Comparison of ENCODE assay signal across 30 cellular contexts in genomic region chr1:27784664-27785063, GRCh38.
"Had no signal": no experiment of that assay in that cellular context is flagged by ENCODE, and none has a peak within 500 bp of the region (broad histone marks: within the 10 kb centered on the region; RNA-seq: fewer than 3 reads in every experiment).

No MANE protein-coding gene starts in this region.

- H3K27ac Mint-ChIP-seq: activated naive CD8-positive, alpha-beta T cell; dendritic cell treated with granulocyte-macrophage colony-stimulating factor and Interleukin-4, amounts not matched to agents 40 ng/mL and 50 ng/mL, for 4 days; stimulated activated naive CD8-positive, alpha-beta T cell treated with anti-CD3 and anti-CD28 coated beads, Interleukin-15, Interleukin-2, amounts not matched to agents 100 ng/mL and 50 ng/mL, for 24 hours; T-helper 2 cell treated with Interferon-gamma antibody and Interleukin-4, amounts not matched to agents 5 μg/mL and 100 μg/mL, for 36 hours had no signal

- H3K27me3 ChIP-seq: gastroesophageal sphincter, right atrium auricular region, spleen, tibial artery had no signal

- H3K36me3 ChIP-seq: right atrium auricular region had no signal

- DNase-seq: activated CD4-positive, alpha-beta T cell treated with anti-CD3 and anti-CD28 coated beads for 4 hours; activated CD4-positive, alpha-beta T cell treated with anti-CD3 and anti-CD28 coated beads, Interleukin-2, amount 50 U/mL, for 4 hours; activated naive CD4-positive, alpha-beta T cell; activated T-cell treated with anti-CD3 and anti-CD28 coated beads for 4 hours; activated T-cell treated with anti-CD3 and anti-CD28 coated beads, Interleukin-2, amount 50 U/mL, for 72 hours; anterior cingulate cortex; effector CD4-positive, alpha-beta T cell; head of caudate nucleus; hypothalamus; immature natural killer cell; kidney; left colon; mesenchymal stem cell; naive thymus-derived CD8-positive, alpha-beta T cell; spleen; stimulated activated CD4-positive, alpha-beta T cell treated with anti-CD3 and anti-CD28 coated beads, Interleukin-2, amount 100 ng/mL, for 48 hours; T-cell; tibial artery had no signal

- H3K9me3 ChIP-seq: gastroesophageal sphincter, right atrium auricular region, spleen, tibial artery had no signal

- H3K4me3 ChIP-seq: gastroesophageal sphincter, right atrium auricular region, spleen, tibial artery had no signal

- FAIRE-seq: bronchial epithelial cell, endometrium, kidney, TTC549, urothelium cell line had no signal

- H3K9me3 Mint-ChIP-seq: activated T-cell treated with anti-CD3 and anti-CD28 coated beads, Interleukin-2, amount 50 U/mL, for 72 hours; central memory CD8-positive, alpha-beta T cell; dendritic cell treated with granulocyte-macrophage colony-stimulating factor and Interleukin-4, amounts not matched to agents 40 ng/mL and 50 ng/mL, for 4 days; immature natural killer cell; naive thymus-derived CD8-positive, alpha-beta T cell; stimulated activated naive CD8-positive, alpha-beta T cell treated with anti-CD3 and anti-CD28 coated beads, Interleukin-15, Interleukin-2, amounts not matched to agents 100 ng/mL and 50 ng/mL, for 24 hours; T-cell; T-helper 2 cell treated with Interferon-gamma antibody and Interleukin-4, amounts not matched to agents 5 μg/mL and 100 μg/mL, for 36 hours had no signal

- H3K27ac ChIP-seq: gastroesophageal sphincter, right atrium auricular region, tibial artery, VCaP had no signal

- H3K27me3 Mint-ChIP-seq: activated naive CD8-positive, alpha-beta T cell; central memory CD8-positive, alpha-beta T cell; dendritic cell treated with granulocyte-macrophage colony-stimulating factor and Interleukin-4, amounts not matched to agents 40 ng/mL and 50 ng/mL, for 4 days; naive thymus-derived CD8-positive, alpha-beta T cell; stimulated activated naive CD8-positive, alpha-beta T cell treated with anti-CD3 and anti-CD28 coated beads, Interleukin-15, Interleukin-2, amounts not matched to agents 100 ng/mL and 50 ng/mL, for 24 hours; T-cell had no signal

- ATAC-seq: activated T-cell treated with anti-CD3 and anti-CD28 coated beads, Interleukin-2, amount 50 U/mL, for 72 hours; gastroesophageal sphincter; left colon; naive thymus-derived CD8-positive, alpha-beta T cell; T-cell had no signal

- H3K4me3 Mint-ChIP-seq: activated naive CD8-positive, alpha-beta T cell; activated T-cell treated with anti-CD3 and anti-CD28 coated beads, Interleukin-2, amount 50 U/mL, for 72 hours; central memory CD8-positive, alpha-beta T cell; dendritic cell treated with granulocyte-macrophage colony-stimulating factor and Interleukin-4, amounts not matched to agents 40 ng/mL and 50 ng/mL, for 4 days; immature natural killer cell; naive thymus-derived CD8-positive, alpha-beta T cell; stimulated activated naive CD8-positive, alpha-beta T cell treated with anti-CD3 and anti-CD28 coated beads, Interleukin-15, Interleukin-2, amounts not matched to agents 100 ng/mL and 50 ng/mL, for 24 hours; T-cell; T-helper 2 cell treated with Interferon-gamma antibody and Interleukin-4, amounts not matched to agents 5 μg/mL and 100 μg/mL, for 36 hours had no signal
